ENCODE assay signal across 1 cellular context in the genomic region with DNA sequence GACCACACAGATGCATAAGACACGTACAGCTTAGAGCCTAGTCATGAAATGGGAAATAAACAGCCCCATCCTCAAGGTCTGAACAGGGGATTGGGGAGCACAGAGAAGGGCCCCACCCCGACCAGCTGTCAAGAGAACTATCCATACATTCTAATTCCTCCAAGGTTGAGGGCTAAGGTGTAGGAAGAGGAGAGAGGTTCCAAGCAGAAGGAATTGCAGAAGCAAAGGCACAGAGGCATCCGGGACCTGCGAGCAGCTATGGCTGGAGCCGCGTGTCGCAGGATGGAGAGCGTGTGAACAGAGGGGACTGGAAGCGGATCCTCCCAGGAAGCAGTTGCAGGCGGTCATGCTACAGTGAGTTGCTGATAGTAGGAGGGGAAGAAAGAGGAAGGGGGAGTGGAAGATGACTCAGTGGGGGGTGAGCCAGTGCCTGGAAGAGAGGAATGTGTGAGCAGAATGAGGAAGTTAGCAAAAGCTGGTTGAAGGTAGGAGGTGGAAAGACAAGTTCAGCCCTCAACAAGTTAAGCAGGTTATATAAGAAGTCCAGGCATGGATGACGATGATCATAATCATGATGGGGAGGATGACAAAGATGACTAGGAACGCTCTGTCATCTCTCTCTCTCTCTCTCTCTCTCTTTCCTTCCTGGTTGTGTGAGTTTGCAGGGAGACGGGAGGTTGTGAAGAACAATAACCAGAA.
TF ChIP-seq lines count a peak whose summit lies in the region.

No MANE protein-coding gene starts in this region.

TF ChIP-seq in K562, 482 proteins besides CTCF, POLR2A, EP300 and RAD21 (continued from another document and continues in another):
- TF ChIP-seq ZNF780A (CRISPR knock-in tag; IDR thresholded peaks at IDR 0.05) = no peak
- TF ChIP-seq ZNF277 (CRISPR knock-in tag; IDR thresholded peaks at IDR 0.05; ENCODE audit: borderline replicate concordance) = no peak
- peak; percentile 91 for TF ChIP-seq TAF9B (IDR thresholded peaks at IDR 0.05; ENCODE audit: partially characterized antibody)
- TF ChIP-seq MEIS2 (IDR thresholded peaks at IDR 0.05; ENCODE audit: partially characterized antibody) = peak; percentile 56
- TF ChIP-seq PHB2 (IDR thresholded peaks at IDR 0.05; ENCODE audit: low read depth) = no peak
- no peak for TF ChIP-seq DIDO1 (tag; IDR thresholded peaks at IDR 0.05; ENCODE audit: low read depth)
- TF ChIP-seq, protein P1, sequence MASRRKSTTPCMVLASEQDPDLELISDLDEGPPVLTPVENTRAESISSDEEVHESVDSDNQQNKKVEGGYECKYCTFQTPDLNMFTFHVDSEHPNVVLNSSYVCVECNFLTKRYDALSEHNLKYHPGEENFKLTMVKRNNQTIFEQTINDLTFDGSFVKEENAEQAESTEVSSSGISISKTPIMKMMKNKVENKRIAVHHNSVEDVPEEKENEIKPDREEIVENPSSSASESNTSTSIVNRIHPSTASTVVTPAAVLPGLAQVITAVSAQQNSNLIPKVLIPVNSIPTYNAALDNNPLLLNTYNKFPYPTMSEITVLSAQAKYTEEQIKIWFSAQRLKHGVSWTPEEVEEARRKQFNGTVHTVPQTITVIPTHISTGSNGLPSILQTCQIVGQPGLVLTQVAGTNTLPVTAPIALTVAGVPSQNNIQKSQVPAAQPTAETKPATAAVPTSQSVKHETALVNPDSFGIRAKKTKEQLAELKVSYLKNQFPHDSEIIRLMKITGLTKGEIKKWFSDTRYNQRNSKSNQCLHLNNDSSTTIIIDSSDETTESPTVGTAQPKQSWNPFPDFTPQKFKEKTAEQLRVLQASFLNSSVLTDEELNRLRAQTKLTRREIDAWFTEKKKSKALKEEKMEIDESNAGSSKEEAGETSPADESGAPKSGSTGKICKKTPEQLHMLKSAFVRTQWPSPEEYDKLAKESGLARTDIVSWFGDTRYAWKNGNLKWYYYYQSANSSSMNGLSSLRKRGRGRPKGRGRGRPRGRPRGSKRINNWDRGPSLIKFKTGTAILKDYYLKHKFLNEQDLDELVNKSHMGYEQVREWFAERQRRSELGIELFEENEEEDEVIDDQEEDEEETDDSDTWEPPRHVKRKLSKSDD (conservative IDR thresholded peaks at IDR 0.05; ENCODE audit: low read length) = no peak
- peak; percentile 71 to 93 for TF ChIP-seq ARNT (IDR thresholded peaks at IDR 0.05)
- TF ChIP-seq DNMT1 (IDR thresholded peaks at IDR 0.05) = 0 out of 2 replicates have a peak, but pooled peaks have one; percentile 52
- no peak for TF ChIP-seq RBM15 (IDR thresholded peaks at IDR 0.05; ENCODE audit: insufficient read depth, low read length)
- TF ChIP-seq, protein P2, sequence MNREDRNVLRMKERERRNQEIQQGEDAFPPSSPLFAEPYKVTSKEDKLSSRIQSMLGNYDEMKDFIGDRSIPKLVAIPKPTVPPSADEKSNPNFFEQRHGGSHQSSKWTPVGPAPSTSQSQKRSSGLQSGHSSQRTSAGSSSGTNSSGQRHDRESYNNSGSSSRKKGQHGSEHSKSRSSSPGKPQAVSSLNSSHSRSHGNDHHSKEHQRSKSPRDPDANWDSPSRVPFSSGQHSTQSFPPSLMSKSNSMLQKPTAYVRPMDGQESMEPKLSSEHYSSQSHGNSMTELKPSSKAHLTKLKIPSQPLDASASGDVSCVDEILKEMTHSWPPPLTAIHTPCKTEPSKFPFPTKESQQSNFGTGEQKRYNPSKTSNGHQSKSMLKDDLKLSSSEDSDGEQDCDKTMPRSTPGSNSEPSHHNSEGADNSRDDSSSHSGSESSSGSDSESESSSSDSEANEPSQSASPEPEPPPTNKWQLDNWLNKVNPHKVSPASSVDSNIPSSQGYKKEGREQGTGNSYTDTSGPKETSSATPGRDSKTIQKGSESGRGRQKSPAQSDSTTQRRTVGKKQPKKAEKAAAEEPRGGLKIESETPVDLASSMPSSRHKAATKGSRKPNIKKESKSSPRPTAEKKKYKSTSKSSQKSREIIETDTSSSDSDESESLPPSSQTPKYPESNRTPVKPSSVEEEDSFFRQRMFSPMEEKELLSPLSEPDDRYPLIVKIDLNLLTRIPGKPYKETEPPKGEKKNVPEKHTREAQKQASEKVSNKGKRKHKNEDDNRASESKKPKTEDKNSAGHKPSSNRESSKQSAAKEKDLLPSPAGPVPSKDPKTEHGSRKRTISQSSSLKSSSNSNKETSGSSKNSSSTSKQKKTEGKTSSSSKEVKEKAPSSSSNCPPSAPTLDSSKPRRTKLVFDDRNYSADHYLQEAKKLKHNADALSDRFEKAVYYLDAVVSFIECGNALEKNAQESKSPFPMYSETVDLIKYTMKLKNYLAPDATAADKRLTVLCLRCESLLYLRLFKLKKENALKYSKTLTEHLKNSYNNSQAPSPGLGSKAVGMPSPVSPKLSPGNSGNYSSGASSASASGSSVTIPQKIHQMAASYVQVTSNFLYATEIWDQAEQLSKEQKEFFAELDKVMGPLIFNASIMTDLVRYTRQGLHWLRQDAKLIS (CRISPR knock-in tag; IDR thresholded peaks at IDR 0.05) = no peak
- TF ChIP-seq MBD2 (IDR thresholded peaks at IDR 0.05; ENCODE audit: borderline replicate concordance, low read depth) = peak; percentile 49; the same call in 1 of the 2 replicates
- TF ChIP-seq LCOR (CRISPR knock-in tag; IDR thresholded peaks at IDR 0.05) = no peak
- TF ChIP-seq GTF2F1 (IDR thresholded peaks at IDR 0.05; ENCODE audit: low read depth, low read length) = no peak
- no peak for TF ChIP-seq SMC3 (conservative IDR thresholded peaks at IDR 0.05; ENCODE audit: insufficient read depth, low read depth, low read length)
- TF ChIP-seq FOXA1 (IDR thresholded peaks at IDR 0.05; ENCODE audit: borderline replicate concordance) = no peak
- no peak for TF ChIP-seq CHCHD3 (CRISPR knock-in tag; IDR thresholded peaks at IDR 0.05)
- TF ChIP-seq SREBF1 (IDR thresholded peaks at IDR 0.05; ENCODE audit: borderline replicate concordance, low read depth, low read length) = no peak
- TF ChIP-seq ZNF512 (tag; IDR thresholded peaks at IDR 0.05) = no peak
- peak; percentile 96 for TF ChIP-seq ZNF589 (CRISPR knock-in tag; IDR thresholded peaks at IDR 0.05; ENCODE audit: low read depth)
- TF ChIP-seq TAF7 (tag; IDR thresholded peaks at IDR 0.05) = peak; percentile 42; the same call in 1 of the 2 replicates
- TF ChIP-seq POLR2AphosphoS2 (IDR thresholded peaks at IDR 0.05; ENCODE audit: low read length) = no peak
- no peak for TF ChIP-seq KLF1 (tag; IDR thresholded peaks at IDR 0.05)
- TF ChIP-seq, protein P3, sequence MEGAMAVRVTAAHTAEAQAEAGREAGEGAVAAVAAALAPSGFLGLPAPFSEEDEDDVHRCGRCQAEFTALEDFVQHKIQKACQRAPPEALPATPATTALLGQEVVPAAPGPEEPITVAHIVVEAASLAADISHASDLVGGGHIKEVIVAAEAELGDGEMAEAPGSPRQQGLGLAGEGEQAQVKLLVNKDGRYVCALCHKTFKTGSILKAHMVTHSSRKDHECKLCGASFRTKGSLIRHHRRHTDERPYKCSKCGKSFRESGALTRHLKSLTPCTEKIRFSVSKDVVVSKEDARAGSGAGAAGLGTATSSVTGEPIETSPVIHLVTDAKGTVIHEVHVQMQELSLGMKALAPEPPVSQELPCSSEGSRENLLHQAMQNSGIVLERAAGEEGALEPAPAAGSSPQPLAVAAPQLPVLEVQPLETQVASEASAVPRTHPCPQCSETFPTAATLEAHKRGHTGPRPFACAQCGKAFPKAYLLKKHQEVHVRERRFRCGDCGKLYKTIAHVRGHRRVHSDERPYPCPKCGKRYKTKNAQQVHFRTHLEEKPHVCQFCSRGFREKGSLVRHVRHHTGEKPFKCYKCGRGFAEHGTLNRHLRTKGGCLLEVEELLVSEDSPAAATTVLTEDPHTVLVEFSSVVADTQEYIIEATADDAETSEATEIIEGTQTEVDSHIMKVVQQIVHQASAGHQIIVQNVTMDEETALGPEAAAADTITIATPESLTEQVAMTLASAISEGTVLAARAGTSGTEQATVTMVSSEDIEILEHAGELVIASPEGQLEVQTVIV (CRISPR knock-in tag; IDR thresholded peaks at IDR 0.05; ENCODE audit: borderline replicate concordance) = no peak
- no peak for TF ChIP-seq TSC22D4 (tag; IDR thresholded peaks at IDR 0.05)
- TF ChIP-seq PTRF (tag; IDR thresholded peaks at IDR 0.05) = no peak
- no peak for TF ChIP-seq ZBTB8A (IDR thresholded peaks at IDR 0.05; ENCODE audit: partially characterized antibody)
- TF ChIP-seq, protein P4, sequence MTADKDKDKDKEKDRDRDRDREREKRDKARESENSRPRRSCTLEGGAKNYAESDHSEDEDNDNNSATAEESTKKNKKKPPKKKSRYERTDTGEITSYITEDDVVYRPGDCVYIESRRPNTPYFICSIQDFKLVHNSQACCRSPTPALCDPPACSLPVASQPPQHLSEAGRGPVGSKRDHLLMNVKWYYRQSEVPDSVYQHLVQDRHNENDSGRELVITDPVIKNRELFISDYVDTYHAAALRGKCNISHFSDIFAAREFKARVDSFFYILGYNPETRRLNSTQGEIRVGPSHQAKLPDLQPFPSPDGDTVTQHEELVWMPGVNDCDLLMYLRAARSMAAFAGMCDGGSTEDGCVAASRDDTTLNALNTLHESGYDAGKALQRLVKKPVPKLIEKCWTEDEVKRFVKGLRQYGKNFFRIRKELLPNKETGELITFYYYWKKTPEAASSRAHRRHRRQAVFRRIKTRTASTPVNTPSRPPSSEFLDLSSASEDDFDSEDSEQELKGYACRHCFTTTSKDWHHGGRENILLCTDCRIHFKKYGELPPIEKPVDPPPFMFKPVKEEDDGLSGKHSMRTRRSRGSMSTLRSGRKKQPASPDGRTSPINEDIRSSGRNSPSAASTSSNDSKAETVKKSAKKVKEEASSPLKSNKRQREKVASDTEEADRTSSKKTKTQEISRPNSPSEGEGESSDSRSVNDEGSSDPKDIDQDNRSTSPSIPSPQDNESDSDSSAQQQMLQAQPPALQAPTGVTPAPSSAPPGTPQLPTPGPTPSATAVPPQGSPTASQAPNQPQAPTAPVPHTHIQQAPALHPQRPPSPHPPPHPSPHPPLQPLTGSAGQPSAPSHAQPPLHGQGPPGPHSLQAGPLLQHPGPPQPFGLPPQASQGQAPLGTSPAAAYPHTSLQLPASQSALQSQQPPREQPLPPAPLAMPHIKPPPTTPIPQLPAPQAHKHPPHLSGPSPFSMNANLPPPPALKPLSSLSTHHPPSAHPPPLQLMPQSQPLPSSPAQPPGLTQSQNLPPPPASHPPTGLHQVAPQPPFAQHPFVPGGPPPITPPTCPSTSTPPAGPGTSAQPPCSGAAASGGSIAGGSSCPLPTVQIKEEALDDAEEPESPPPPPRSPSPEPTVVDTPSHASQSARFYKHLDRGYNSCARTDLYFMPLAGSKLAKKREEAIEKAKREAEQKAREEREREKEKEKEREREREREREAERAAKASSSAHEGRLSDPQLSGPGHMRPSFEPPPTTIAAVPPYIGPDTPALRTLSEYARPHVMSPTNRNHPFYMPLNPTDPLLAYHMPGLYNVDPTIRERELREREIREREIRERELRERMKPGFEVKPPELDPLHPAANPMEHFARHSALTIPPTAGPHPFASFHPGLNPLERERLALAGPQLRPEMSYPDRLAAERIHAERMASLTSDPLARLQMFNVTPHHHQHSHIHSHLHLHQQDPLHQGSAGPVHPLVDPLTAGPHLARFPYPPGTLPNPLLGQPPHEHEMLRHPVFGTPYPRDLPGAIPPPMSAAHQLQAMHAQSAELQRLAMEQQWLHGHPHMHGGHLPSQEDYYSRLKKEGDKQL (CRISPR knock-in tag; IDR thresholded peaks at IDR 0.05; ENCODE audit: borderline replicate concordance) = no peak
- peak; percentile 98 for TF ChIP-seq FOSL1 (tag; conservative IDR thresholded peaks at IDR 0.05)
- no peak for TF ChIP-seq ZSCAN32 (CRISPR knock-in tag; IDR thresholded peaks at IDR 0.05)
- TF ChIP-seq, protein P5, sequence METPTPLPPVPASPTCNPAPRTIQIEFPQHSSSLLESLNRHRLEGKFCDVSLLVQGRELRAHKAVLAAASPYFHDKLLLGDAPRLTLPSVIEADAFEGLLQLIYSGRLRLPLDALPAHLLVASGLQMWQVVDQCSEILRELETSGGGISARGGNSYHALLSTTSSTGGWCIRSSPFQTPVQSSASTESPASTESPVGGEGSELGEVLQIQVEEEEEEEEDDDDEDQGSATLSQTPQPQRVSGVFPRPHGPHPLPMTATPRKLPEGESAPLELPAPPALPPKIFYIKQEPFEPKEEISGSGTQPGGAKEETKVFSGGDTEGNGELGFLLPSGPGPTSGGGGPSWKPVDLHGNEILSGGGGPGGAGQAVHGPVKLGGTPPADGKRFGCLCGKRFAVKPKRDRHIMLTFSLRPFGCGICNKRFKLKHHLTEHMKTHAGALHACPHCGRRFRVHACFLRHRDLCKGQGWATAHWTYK (CRISPR knock-in tag; IDR thresholded peaks at IDR 0.05) = no peak
- TF ChIP-seq ZEB2 (IDR thresholded peaks at IDR 0.05) = peak; percentile 95
- TF ChIP-seq NR2C2 (CRISPR knock-in tag; IDR thresholded peaks at IDR 0.05) = no peak
- TF ChIP-seq NR2C2 (tag; IDR thresholded peaks at IDR 0.05) = peak; percentile 80
- TF ChIP-seq MECOM (CRISPR knock-in tag; IDR thresholded peaks at IDR 0.05) = no peak; the same call in 1 of the 2 replicates
- peak; percentile 71 for TF ChIP-seq ZNF766 (CRISPR knock-in tag; conservative IDR thresholded peaks at IDR 0.05)
- no peak for TF ChIP-seq SMARCB1 (IDR thresholded peaks at IDR 0.05; ENCODE audit: insufficient read length, low read depth)
- TF ChIP-seq GATAD2A (IDR thresholded peaks at IDR 0.05) = peak; percentile 99
- TF ChIP-seq RBM39 (optimal IDR thresholded peaks at IDR 0.05; ENCODE audit: low read depth, low read length) = no peak
- no peak for TF ChIP-seq NONO (IDR thresholded peaks at IDR 0.05; ENCODE audit: low read depth in 2 of 2, low read length in 1 of 2)
- TF ChIP-seq POLR2AphosphoS5 (IDR thresholded peaks at IDR 0.05; ENCODE audit: control insufficient read depth, insufficient read depth, low read depth, low read length) = peak; percentile 67
